12 cellular contexts compared by ENCODE assay signal in the genomic region with DNA sequence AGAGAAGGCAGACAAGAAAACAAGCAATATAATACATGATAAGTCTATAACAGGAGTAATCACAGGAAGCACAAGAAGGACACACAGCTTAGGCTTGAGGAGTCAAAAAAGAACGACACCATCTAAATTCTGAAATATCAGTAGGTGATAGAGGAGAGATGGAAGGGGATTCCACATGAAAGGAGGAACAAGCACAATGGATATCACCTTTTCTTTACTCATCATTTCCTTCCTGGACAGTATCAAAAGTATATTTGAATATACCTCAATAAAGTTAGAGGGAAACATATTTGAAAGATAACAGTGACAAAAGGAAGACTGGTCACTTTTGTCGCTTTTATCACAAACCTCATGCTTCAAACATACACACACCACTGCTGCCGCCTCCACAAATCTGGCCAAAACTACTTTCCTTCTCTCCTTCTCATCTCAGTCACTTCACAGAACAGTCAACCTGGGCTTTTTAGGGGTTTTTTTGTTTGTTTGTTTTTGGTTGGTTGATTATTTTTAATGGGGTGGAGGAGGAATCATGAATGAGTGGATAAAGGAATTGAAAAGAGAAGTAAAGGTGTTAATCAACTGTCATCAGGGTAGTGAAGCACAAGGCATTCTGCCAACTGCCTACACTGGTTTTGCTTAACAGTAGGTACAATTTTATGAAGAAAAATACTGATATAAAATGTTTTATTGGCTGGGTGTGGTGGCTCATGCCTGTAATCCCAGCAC. TPM values are rescaled to one million over a fixed set of nuclear protein-coding genes. Genes with fewer than 3 reads are reported as not detected.
DNase-seq lines count a peak whose midpoint lies in the region; ATAC-seq and TF ChIP-seq lines count a peak whose summit lies in the region.
"Had no signal": no experiment of that assay in that cellular context is flagged by ENCODE, and none has a peak within 500 bp of the region (broad histone marks: within the 10 kb centered on the region; RNA-seq: fewer than 3 reads in every experiment).

No MANE protein-coding gene starts in this region.

- intact Hi-C loops in activated naive CD4-positive, alpha-beta T cell treated with anti-CD3 and anti-CD28 coated beads for 36 hours (cut with micrococcal nuclease) = loop anchor here (1.0 to 5.0 kb wide), 4 partner anchors 19 to 636 kb away; a partner anchor contains a TSS
- intact Hi-C loops in activated CD8-positive, alpha-beta T cell treated with anti-CD3 and anti-CD28 coated beads for 36 hours (cut with micrococcal nuclease) = no loop called here

- H3K36me3 Mint-ChIP-seq in activated naive CD4-positive, alpha-beta T cell treated with anti-CD3 and anti-CD28 coated beads for 36 hours (ENCODE audit: low read depth) = peaks cover 18% of the 10 kb centered on the region
- peaks cover 34% of the 10 kb centered on the region for H3K36me3 Mint-ChIP-seq in activated CD8-positive, alpha-beta T cell treated with anti-CD3 and anti-CD28 coated beads for 36 hours (ENCODE audit: low read depth)

- H3K36me3 ChIP-seq in thymus (ENCODE audit: control insufficient read depth, insufficient read depth) = no peaks in the 10 kb centered on the region
- H3K36me3 ChIP-seq: upper lobe of left lung had no signal

- DNase-seq in activated naive CD4-positive, alpha-beta T cell treated with anti-CD3 and anti-CD28 coated beads for 36 hours = peak; percentile 35
- DNase-seq in activated naive CD4-positive, alpha-beta T cell treated with Interleukin-2 at 50 U/mL for 16 hours = no peak
- peak; percentile 60 for DNase-seq in activated CD8-positive, alpha-beta T cell treated with anti-CD3 and anti-CD28 coated beads for 36 hours
- DNase-seq in AG08395 (ENCODE audit: low spot score) (no peak), DMS79 treated with DMSO at 0.1 percent for 48 hours (lab: John Stamatoyannopoulos, UW) (no peak), A172 (ENCODE audit: low spot score) (no peak)
- DNase-seq: foreskin keratinocyte, NCI-H526, upper lobe of left lung had no signal

- H3K27me3 ChIP-seq in thymus (ENCODE audit: control insufficient read depth, insufficient read depth) = no peaks in the 10 kb centered on the region
- H3K27me3 ChIP-seq: foreskin keratinocyte, upper lobe of left lung had no signal

- peaks cover 40% of the 10 kb centered on the region for H3K4me1 Mint-ChIP-seq in activated naive CD4-positive, alpha-beta T cell treated with anti-CD3 and anti-CD28 coated beads for 36 hours (ENCODE audit: low read depth)
- H3K4me1 Mint-ChIP-seq in activated CD8-positive, alpha-beta T cell treated with anti-CD3 and anti-CD28 coated beads for 36 hours (ENCODE audit: low read depth) = peaks cover 56% of the 10 kb centered on the region

- peak overlapping the region; percentile 40 for H3K27ac ChIP-seq in thymus (ENCODE audit: low read depth)
- H3K27ac ChIP-seq: foreskin keratinocyte, upper lobe of left lung had no signal

- H3K9me3 ChIP-seq in thymus (ENCODE audit: control insufficient read depth) = no peaks in the 10 kb centered on the region
- H3K9me3 ChIP-seq: upper lobe of left lung had no signal

- no peaks in the 10 kb centered on the region for H3K4me1 ChIP-seq in thymus (ENCODE audit: control insufficient read depth, insufficient read depth, low read length)
- H3K4me1 ChIP-seq: foreskin keratinocyte had no signal

- no peak for TF ChIP-seq CTCF in activated CD8-positive, alpha-beta T cell treated with anti-CD3 and anti-CD28 coated beads for 36 hours (IDR thresholded peaks at IDR 0.05)

- CTCF ChIA-PET in activated naive CD4-positive, alpha-beta T cell treated with anti-CD3 and anti-CD28 coated beads for 36 hours (lab: Charles Lee) = interaction anchor here (1.0 kb wide), 1 partner anchor 55 kb away, joined by 3 read pairs; no protein-coding TSS in a partner anchor
- CTCF ChIA-PET in activated CD8-positive, alpha-beta T cell treated with anti-CD3 and anti-CD28 coated beads for 36 hours (lab: Charles Lee) = interaction anchor here (1.7 kb wide), 1 partner anchor 83 kb away, joined by 5 read pairs; no protein-coding TSS in a partner anchor

- POLR2A ChIA-PET in activated CD8-positive, alpha-beta T cell treated with anti-CD3 and anti-CD28 coated beads for 36 hours (lab: Charles Lee) = interaction anchor here (1.0 to 1.2 kb wide), 3 partner anchors 18 to 96 kb away, joined by 3 to 8 read pairs (median 5); a partner anchor contains a TSS

- no peak overlapping the region for H3K4me3 ChIP-seq in thymus (ENCODE audit: low read length)
- H3K4me3 ChIP-seq: lung, upper lobe of left lung had no signal

- no peaks in the 10 kb centered on the region for H3K9me3 Mint-ChIP-seq in activated naive CD4-positive, alpha-beta T cell treated with anti-CD3 and anti-CD28 coated beads for 36 hours
- H3K9me3 Mint-ChIP-seq in activated CD8-positive, alpha-beta T cell treated with anti-CD3 and anti-CD28 coated beads for 36 hours = no peaks in the 10 kb centered on the region

- ATAC-seq in HG02870 (IDR thresholded peaks at IDR 0.05; ENCODE audit: unreplicated experiment) = peak; percentile 74
- peak; percentile 67 for ATAC-seq in activated CD8-positive, alpha-beta T cell treated with anti-CD3 and anti-CD28 coated beads for 36 hours
- ATAC-seq: foreskin keratinocyte had no signal

- H3K4me3 Mint-ChIP-seq in activated naive CD4-positive, alpha-beta T cell treated with anti-CD3 and anti-CD28 coated beads for 36 hours = no peak overlapping the region
- peak overlapping the region; percentile 16 for H3K4me3 Mint-ChIP-seq in activated CD8-positive, alpha-beta T cell treated with anti-CD3 and anti-CD28 coated beads for 36 hours

- H3K27me3 Mint-ChIP-seq in activated naive CD4-positive, alpha-beta T cell treated with anti-CD3 and anti-CD28 coated beads for 36 hours (ENCODE audit: low read depth) = no peaks in the 10 kb centered on the region
- no peaks in the 10 kb centered on the region for H3K27me3 Mint-ChIP-seq in activated CD8-positive, alpha-beta T cell treated with anti-CD3 and anti-CD28 coated beads for 36 hours

- peak overlapping the region; percentile 42 for H3K27ac Mint-ChIP-seq in activated naive CD4-positive, alpha-beta T cell treated with anti-CD3 and anti-CD28 coated beads for 36 hours
- H3K27ac Mint-ChIP-seq in activated CD8-positive, alpha-beta T cell treated with anti-CD3 and anti-CD28 coated beads for 36 hours = peak overlapping the region; percentile 78

- 95% methylated on average over 3 of the region's 3 CpGs for WGBS in thymus

RNA-seq across cellular contexts. Expression of a gene that starts 18.5 kb away (rescaled TPM):
- total RNA-seq in activated naive CD4-positive, alpha-beta T cell treated with anti-CD3 and anti-CD28 coated beads for 36 hours = 10 to 100 TPM; 23.9 to 24.9 TPM
- total RNA-seq in activated CD8-positive, alpha-beta T cell treated with anti-CD3 and anti-CD28 coated beads for 36 hours = 10 to 100 TPM; 53.1 to 54.7 TPM
- 15.9 TPM for polyA plus RNA-seq in thymus
- 4.6 and 10.3 TPM in 2 replicates for total RNA-seq in A172 (2014; rRNA removed; shearing (Covaris generic))

Comparison
In these comparisons a context has a peak if more than half of its experiments do, and no peak if none do; other contexts are left out.
1. DNase-seq: peak in activated naive CD4-positive, alpha-beta T cell treated with anti-CD3 and anti-CD28 coated beads for 36 hours (single experiment) and activated CD8-positive, alpha-beta T cell treated with anti-CD3 and anti-CD28 coated beads for 36 hours (single experiment); none in activated naive CD4-positive, alpha-beta T cell treated with Interleukin-2 at 50 U/mL for 16 hours (single experiment), AG08395 (single experiment), DMS79 treated with DMSO at 0.1 percent for 48 hours (single experiment) and A172 (single experiment).